25 cellular contexts compared by ENCODE assay signal in genomic region chr22:20765938-20766337, GRCh38. TPM values are rescaled to one million over a fixed set of nuclear protein-coding genes. Genes with fewer than 3 reads are reported as not detected.
"Had no signal": no experiment of that assay in that cellular context is flagged by ENCODE, and none has a peak within 500 bp of the region (broad histone marks: within the 10 kb centered on the region; RNA-seq: fewer than 3 reads in every experiment).

No MANE protein-coding gene starts in this region.

- H3K27ac ChIP-seq: epithelial cell of prostate, esophagus muscularis mucosa, gastrocnemius medialis, heart right ventricle, left ventricle myocardium inferior, lower lobe of right lung, neural progenitor cell, pancreas, suprapubic skin, tibial artery, upper lobe of left lung, vagina had no signal

- ATAC-seq: effector memory CD8-positive, alpha-beta T cell; gastrocnemius medialis; heart right ventricle; natural killer cell treated with Interleukin-12 subunit alpha and Interleukin-12 subunit beta and Interleukin-15 and Interleukin-18, amount 100 ng/mL, for 72 hours; pancreas; right cardiac atrium had no signal

- H2AFZ ChIP-seq: neural progenitor cell had no signal

- FAIRE-seq: islet of Langerhans, pancreas, small intestine had no signal

- H3K4me2 ChIP-seq: neural progenitor cell had no signal

- H3K27ac Mint-ChIP-seq: dendritic cell treated with granulocyte-macrophage colony-stimulating factor and Interleukin-4, amounts not matched to agents 40 ng/mL and 50 ng/mL, for 4 days; natural killer cell treated with Interleukin-12 subunit alpha and Interleukin-12 subunit beta and Interleukin-15 and Interleukin-18, amount 100 ng/mL, for 72 hours; neural progenitor cell; progenitor cell of endocrine pancreas had no signal

- H3K9me3 ChIP-seq: esophagus muscularis mucosa, gastrocnemius medialis, heart right ventricle, left ventricle myocardium inferior, lower lobe of right lung, pancreas, suprapubic skin, tibial artery, upper lobe of left lung, vagina had no signal

- H3K9ac ChIP-seq: neural progenitor cell had no signal

- H3K4me3 ChIP-seq: esophagus muscularis mucosa, gastrocnemius medialis, heart right ventricle, left ventricle myocardium inferior, lower lobe of right lung, neural progenitor cell, pancreas, suprapubic skin, tibial artery, upper lobe of left lung, vagina had no signal

- H3K9me3 Mint-ChIP-seq: effector memory CD8-positive, alpha-beta T cell; natural killer cell treated with Interleukin-12 subunit alpha and Interleukin-12 subunit beta and Interleukin-15 and Interleukin-18, amount 100 ng/mL, for 72 hours; neural progenitor cell had no signal

- H3K4me1 Mint-ChIP-seq: neural progenitor cell had no signal

- H3K27me3 Mint-ChIP-seq: dendritic cell treated with granulocyte-macrophage colony-stimulating factor and Interleukin-4, amounts not matched to agents 40 ng/mL and 50 ng/mL, for 4 days; effector memory CD8-positive, alpha-beta T cell; natural killer cell treated with Interleukin-12 subunit alpha and Interleukin-12 subunit beta and Interleukin-15 and Interleukin-18, amount 100 ng/mL, for 72 hours; progenitor cell of endocrine pancreas had no signal

- H3K4me3 Mint-ChIP-seq: dendritic cell treated with granulocyte-macrophage colony-stimulating factor and Interleukin-4, amounts not matched to agents 40 ng/mL and 50 ng/mL, for 4 days; effector memory CD8-positive, alpha-beta T cell; natural killer cell treated with Interleukin-12 subunit alpha and Interleukin-12 subunit beta and Interleukin-15 and Interleukin-18, amount 100 ng/mL, for 72 hours; neural progenitor cell had no signal

- DNase-seq: effector memory CD8-positive, alpha-beta T cell; gastrocnemius medialis; heart right ventricle; hypothalamus; left ventricle myocardium inferior; lower lobe of right lung; mesenchymal stem cell; midbrain; nucleus accumbens; pancreas; right cardiac atrium; small intestine; stimulated activated CD4-positive, alpha-beta T cell treated with anti-CD3 and anti-CD28 coated beads, Interleukin-12 subunit alpha, Interleukin-12 subunit beta, amount 100 ng/mL, for 4 hours; stimulated activated naive CD4-positive, alpha-beta T cell treated with Interleukin-2 at 50 U/mL for 16 hours; tibial artery had no signal

- H3K27me3 ChIP-seq: esophagus muscularis mucosa, gastrocnemius medialis, heart right ventricle, neural progenitor cell, pancreas, suprapubic skin, tibial artery, upper lobe of left lung, vagina had no signal

- H3K4me1 ChIP-seq: esophagus muscularis mucosa, gastrocnemius medialis, heart right ventricle, left ventricle myocardium inferior, lower lobe of right lung, neural progenitor cell, pancreas, suprapubic skin, tibial artery, upper lobe of left lung, vagina had no signal

- H3K36me3 ChIP-seq: neural progenitor cell had no signal

RNA-seq across cellular contexts. Expression of gene SERPIND1, which starts 8.0 kb away (rescaled TPM):
- total RNA-seq: vagina had no signal
